In genomic region chr10:46222364-46222935, GRCh38 we compare ENCODE assay signal across 21 cellular contexts.
A peak's percentile ranks its signal among the peaks of the same experiment; 100 is the strongest.
DNase-seq lines count a peak whose midpoint lies in the region; ATAC-seq and TF ChIP-seq lines count a peak whose summit lies in the region.
"Had no signal": no experiment of that assay in that cellular context is flagged by ENCODE, and none has a peak within 500 bp of the region (broad histone marks: within the 10 kb centered on the region; RNA-seq: fewer than 3 reads in every experiment).

No MANE protein-coding gene starts in this region.

- POLR2A ChIA-PET in CD8-positive, alpha-beta T cell (lab: Charles Lee): no interaction called here

- H3K4me3 ChIP-seq in CD8-positive, alpha-beta T cell (ENCODE audit: low read depth, low read length): no peak overlapping the region
- no peak overlapping the region for H3K4me3 ChIP-seq in GM23248
- H3K4me3 ChIP-seq in brain microvascular endothelial cell (ENCODE audit: low read depth, low read length): no peak overlapping the region
- H3K4me3 ChIP-seq: esophagus squamous epithelium, left ventricle myocardium inferior, thoracic aorta had no signal

- H3F3A ChIP-seq in GM23248 (ENCODE audit: insufficient read depth): no peaks in the 10 kb centered on the region

- peaks cover 8% of the 10 kb centered on the region for H3K36me3 ChIP-seq in CD8-positive, alpha-beta T cell (ENCODE audit: insufficient read depth, low read length)
- H3K36me3 ChIP-seq in GM23248 (ENCODE audit: low read depth) (no peaks in the 10 kb centered on the region), brain microvascular endothelial cell (replicated peaks) (no peaks in the 10 kb centered on the region)
- H3K36me3 ChIP-seq: esophagus squamous epithelium, left ventricle myocardium inferior, thoracic aorta had no signal

- no peak overlapping the region for H2AFZ ChIP-seq in GM23248

- no peak overlapping the region for H3K4me3 Mint-ChIP-seq in CD8-positive, alpha-beta T cell
- H3K4me3 Mint-ChIP-seq: endodermal cell; T-helper 2 cell treated with Interferon-gamma antibody and Interleukin-4, amounts not matched to agents 5 μg/mL and 100 μg/mL, for 36 hours had no signal

- 38 to 43% methylated on average over 4 of the region's 4 CpGs for WGBS in GM23248 (ENCODE audit: low coverage in 1 of 2, low lambda C conversion rate in 2 of 2, missing lambda C conversion rate in 2 of 2), 2 experiments

- no peak for TF ChIP-seq CTCF in CD8-positive, alpha-beta T cell (IDR thresholded peaks at IDR 0.05)
- TF ChIP-seq CTCF in brain microvascular endothelial cell (IDR thresholded peaks at IDR 0.05; ENCODE audit: low read depth, low read length, missing control alignments): no peak

- H3K4me1 ChIP-seq in CD8-positive, alpha-beta T cell (ENCODE audit: insufficient read depth, low read length): no peaks in the 10 kb centered on the region
- peaks cover 10% of the 10 kb centered on the region for H3K4me1 ChIP-seq in GM23248 (ENCODE audit: insufficient read depth)
- H3K4me1 ChIP-seq: esophagus squamous epithelium, left ventricle myocardium inferior had no signal

- H3K27me3 ChIP-seq in CD8-positive, alpha-beta T cell (ENCODE audit: insufficient read depth, low read length): no peaks in the 10 kb centered on the region
- H3K27me3 ChIP-seq in GM23248 (replicated peaks; ENCODE audit: insufficient read depth) (peaks cover 7% of the 10 kb centered on the region), brain microvascular endothelial cell (replicated peaks) (peaks cover 5% of the 10 kb centered on the region)
- H3K27me3 ChIP-seq: esophagus squamous epithelium had no signal

- no peaks in the 10 kb centered on the region for H3K9me3 Mint-ChIP-seq in CD8-positive, alpha-beta T cell
- H3K9me3 Mint-ChIP-seq: endodermal cell; T-helper 2 cell treated with Interferon-gamma antibody and Interleukin-4, amounts not matched to agents 5 μg/mL and 100 μg/mL, for 36 hours had no signal

- H3K9ac ChIP-seq in GM23248: no peak overlapping the region

- peaks cover 10% of the 10 kb centered on the region for H3K4me1 Mint-ChIP-seq in CD8-positive, alpha-beta T cell (ENCODE audit: low read depth)
- H3K4me1 Mint-ChIP-seq: endodermal cell had no signal

- no peak for ATAC-seq in CD8-positive, alpha-beta T cell
- no peak for ATAC-seq in HG03520 (IDR thresholded peaks at IDR 0.05; ENCODE audit: unreplicated experiment)
- ATAC-seq: Right ventricle myocardium inferior had no signal

- no peaks in the 10 kb centered on the region for H3K79me2 ChIP-seq in GM23248 (ENCODE audit: insufficient read depth)

- no peak for DNase-seq in CD8-positive, alpha-beta T cell
- DNase-seq in GM23248 (peak; percentile 78), brain microvascular endothelial cell (peak; percentile 48), islet precursor cell (peak; percentile 11), NK-92 (lab: John Stamatoyannopoulos, UW; ENCODE audit: unreplicated experiment) (no peak), anterior cingulate cortex (lab: John Stamatoyannopoulos, UW) (no peak)
- DNase-seq: activated CD4-positive, alpha-beta T cell treated with anti-CD3 and anti-CD28 coated beads for 4 hours; activated naive CD4-positive, alpha-beta T cell; amygdala; DMS 273 treated with DMSO at 0.1 percent for 48 hours; esophagus squamous epithelium; hypothalamus; left ventricle myocardium inferior; NCI-H1436; nucleus accumbens; stimulated activated naive CD4-positive, alpha-beta T cell treated with Interleukin-2 at 50 U/mL for 16 hours had no signal

- H3K36me3 Mint-ChIP-seq in CD8-positive, alpha-beta T cell: peaks cover 83% of the 10 kb centered on the region

- in situ Hi-C loops in GM23248 (cut with MboI): no loop called here
- in situ Hi-C loops in brain microvascular endothelial cell (cut with HindIII; ENCODE audit: low pct_ligation_motif_present, low sequenced_read_pairs): no loop called here

- no peaks in the 10 kb centered on the region for H3K27me3 Mint-ChIP-seq in CD8-positive, alpha-beta T cell (ENCODE audit: low read depth)

- H3K4me2 ChIP-seq in GM23248 (ENCODE audit: unreplicated experiment): no peak overlapping the region

- intact Hi-C loops in CD8-positive, alpha-beta T cell (cut with DNase I, micrococcal nuclease): loop anchor here in 1 of 2 experiments (10.0 kb wide), 1 partner anchor 342 kb away; no protein-coding TSS in a partner anchor

- H3K9me2 ChIP-seq in GM23248 (ENCODE audit: insufficient read depth): no peaks in the 10 kb centered on the region

- no peaks in the 10 kb centered on the region for H3K9me3 ChIP-seq in CD8-positive, alpha-beta T cell (ENCODE audit: low read length)
- H3K9me3 ChIP-seq in GM23248 (ENCODE audit: low read depth): no peaks in the 10 kb centered on the region
- H3K9me3 ChIP-seq: esophagus squamous epithelium, left ventricle myocardium inferior, thoracic aorta had no signal

- H3K27ac ChIP-seq in CD8-positive, alpha-beta T cell (ENCODE audit: low read depth, low read length): no peak overlapping the region
- H3K27ac ChIP-seq in GM23248: no peak overlapping the region
- H3K27ac ChIP-seq in brain microvascular endothelial cell: no peak overlapping the region
- H3K27ac ChIP-seq: esophagus squamous epithelium, left ventricle myocardium inferior, thoracic aorta had no signal

- peak overlapping the region; percentile 55 for H3K27ac Mint-ChIP-seq in CD8-positive, alpha-beta T cell
- H3K27ac Mint-ChIP-seq: endodermal cell; T-helper 2 cell treated with Interferon-gamma antibody and Interleukin-4, amounts not matched to agents 5 μg/mL and 100 μg/mL, for 36 hours had no signal

- CTCF ChIA-PET in CD8-positive, alpha-beta T cell (lab: Charles Lee): no interaction called here

- no peaks in the 10 kb centered on the region for H4K20me1 ChIP-seq in GM23248 (ENCODE audit: insufficient read depth)

Comparison
In these comparisons a context has a peak if more than half of its experiments do, and no peak if none do; other contexts are left out.
1. DNase-seq: peak in GM23248 (single experiment), brain microvascular endothelial cell (single experiment) and islet precursor cell (single experiment); none in CD8-positive, alpha-beta T cell (0 of 7), NK-92 (single experiment) and anterior cingulate cortex (0 of 58).